Comparison of ENCODE assay signal across 1 cellular context in the genomic region with DNA sequence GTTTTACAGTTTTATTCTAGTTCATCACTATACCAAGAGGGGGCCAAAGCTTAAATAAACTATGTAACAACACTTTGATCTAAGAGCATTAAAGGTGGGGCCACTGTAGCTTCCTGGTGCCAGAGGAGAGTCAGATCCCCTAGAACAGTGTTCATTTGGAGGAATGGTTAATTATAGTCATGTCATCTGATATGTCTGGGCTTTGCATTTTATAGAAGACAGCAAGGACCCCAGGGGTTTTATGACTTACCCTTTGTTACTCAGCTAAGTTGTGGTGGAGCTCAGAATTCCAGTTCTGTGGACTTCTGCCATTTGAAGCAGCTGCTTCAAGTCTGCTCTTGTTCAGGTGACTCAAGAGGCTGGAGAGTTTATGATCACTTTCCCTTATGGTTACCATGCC.
TF ChIP-seq lines count a peak whose summit lies in the region.

No MANE protein-coding gene starts in this region.

TF ChIP-seq in IMR-90, 13 proteins besides CTCF, POLR2A, EP300 and RAD21:
- TF ChIP-seq RCOR1 (IDR thresholded peaks at IDR 0.05; ENCODE audit: insufficient replicate concordance, low read length) = no peak
- TF ChIP-seq, protein P1, sequence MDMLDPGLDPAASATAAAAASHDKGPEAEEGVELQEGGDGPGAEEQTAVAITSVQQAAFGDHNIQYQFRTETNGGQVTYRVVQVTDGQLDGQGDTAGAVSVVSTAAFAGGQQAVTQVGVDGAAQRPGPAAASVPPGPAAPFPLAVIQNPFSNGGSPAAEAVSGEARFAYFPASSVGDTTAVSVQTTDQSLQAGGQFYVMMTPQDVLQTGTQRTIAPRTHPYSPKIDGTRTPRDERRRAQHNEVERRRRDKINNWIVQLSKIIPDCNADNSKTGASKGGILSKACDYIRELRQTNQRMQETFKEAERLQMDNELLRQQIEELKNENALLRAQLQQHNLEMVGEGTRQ (IDR thresholded peaks at IDR 0.05; ENCODE audit: low read depth, low read length) = no peak
- TF ChIP-seq MAZ (IDR thresholded peaks at IDR 0.05; ENCODE audit: borderline replicate concordance, low read depth, low read length) = no peak
- TF ChIP-seq MXI1 (IDR thresholded peaks at IDR 0.05; ENCODE audit: borderline replicate concordance, low read depth, low read length) = no peak
- TF ChIP-seq BHLHE40 (IDR thresholded peaks at IDR 0.05; ENCODE audit: low read depth, low read length) = no peak
- no peak for TF ChIP-seq RFX5 (IDR thresholded peaks at IDR 0.05; ENCODE audit: low read depth, low read length)
- TF ChIP-seq NFE2L2 (IDR thresholded peaks at IDR 0.05; ENCODE audit: low read depth, low read length) = no peak
- no peak for TF ChIP-seq CHD1 (IDR thresholded peaks at IDR 0.05; ENCODE audit: low read depth, low read length)
- no peak for TF ChIP-seq FOS (IDR thresholded peaks at IDR 0.05; ENCODE audit: low read depth, low read length)
- TF ChIP-seq, protein P2, sequence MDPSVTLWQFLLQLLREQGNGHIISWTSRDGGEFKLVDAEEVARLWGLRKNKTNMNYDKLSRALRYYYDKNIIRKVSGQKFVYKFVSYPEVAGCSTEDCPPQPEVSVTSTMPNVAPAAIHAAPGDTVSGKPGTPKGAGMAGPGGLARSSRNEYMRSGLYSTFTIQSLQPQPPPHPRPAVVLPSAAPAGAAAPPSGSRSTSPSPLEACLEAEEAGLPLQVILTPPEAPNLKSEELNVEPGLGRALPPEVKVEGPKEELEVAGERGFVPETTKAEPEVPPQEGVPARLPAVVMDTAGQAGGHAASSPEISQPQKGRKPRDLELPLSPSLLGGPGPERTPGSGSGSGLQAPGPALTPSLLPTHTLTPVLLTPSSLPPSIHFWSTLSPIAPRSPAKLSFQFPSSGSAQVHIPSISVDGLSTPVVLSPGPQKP (IDR thresholded peaks at IDR 0.05; ENCODE audit: borderline replicate concordance, low read depth, low read length) = no peak
- TF ChIP-seq CEBPB (IDR thresholded peaks at IDR 0.05; ENCODE audit: low read depth, low read length) = no peak
- TF ChIP-seq SMC3 (IDR thresholded peaks at IDR 0.05; ENCODE audit: low read depth, low read length) = no peak
- TF ChIP-seq MAFK (IDR thresholded peaks at IDR 0.05; ENCODE audit: low read depth, low read length) = no peak
